Comparison of ENCODE assay signal across 9 cellular contexts in genomic region chr17:78723957-78724356, GRCh38. TPM values are rescaled to one million over a fixed set of nuclear protein-coding genes. Genes with fewer than 3 reads are reported as not detected.
DNase-seq lines count a peak whose midpoint lies in the region; ATAC-seq and TF ChIP-seq lines count a peak whose summit lies in the region.
"Had no signal": no experiment of that assay in that cellular context is flagged by ENCODE, and none has a peak within 500 bp of the region (broad histone marks: within the 10 kb centered on the region; RNA-seq: fewer than 3 reads in every experiment).

No MANE protein-coding gene starts in this region.

- in situ Hi-C loops in ACHN (cut with HindIII; ENCODE audit: low pct_ligation_motif_present, low pct_unique_long_range_greater_than_20kb, low sequenced_read_pairs), result loop anchor here (25.0 kb wide), 1 partner anchor 237 kb away; no protein-coding TSS in a partner anchor

- POLR2A ChIA-PET in naive thymus-derived CD4-positive, alpha-beta T cell (lab: Charles Lee), result interaction anchor here (0.7 to 4.3 kb wide), 3 partner anchors 24 to 111 kb away, joined by 3 to 26 read pairs (median 3); no protein-coding TSS in a partner anchor
- POLR2A ChIA-PET in A673 (lab: Charles Lee; ENCODE audit: low non-redundant PET), result no interaction called here

- intact Hi-C loops in naive thymus-derived CD4-positive, alpha-beta T cell (cut with micrococcal nuclease), result loop anchor here in 1 of 2 donors (2.0 kb wide), 1 partner anchor 13 kb away; no protein-coding TSS in a partner anchor
- intact Hi-C loops in A673 (cut with micrococcal nuclease; ENCODE audit: unreplicated experiment), result no loop called here

- no peaks in the 10 kb centered on the region for H3K9me3 Mint-ChIP-seq in stimulated activated naive CD8-positive, alpha-beta T cell treated with anti-CD3 and anti-CD28 coated beads, Interleukin-15, Interleukin-2, amounts not matched to agents 100 ng/mL and 50 ng/mL, for 24 hours
- H3K9me3 Mint-ChIP-seq in naive thymus-derived CD4-positive, alpha-beta T cell, result no peaks in the 10 kb centered on the region

- no peaks in the 10 kb centered on the region for H3K27me3 Mint-ChIP-seq in stimulated activated naive CD8-positive, alpha-beta T cell treated with anti-CD3 and anti-CD28 coated beads, Interleukin-15, Interleukin-2, amounts not matched to agents 100 ng/mL and 50 ng/mL, for 24 hours
- no peaks in the 10 kb centered on the region for H3K27me3 Mint-ChIP-seq in naive thymus-derived CD4-positive, alpha-beta T cell

- BruUV-seq in A673 (replicated peaks; lab: Mats Ljungman, UMichigan), result no TSS peak

- TF ChIP-seq CTCF in A673 (conservative IDR thresholded peaks at IDR 0.05; ENCODE audit: low read depth, low read length), result no peak

- no peak overlapping the region for H3K4me3 Mint-ChIP-seq in stimulated activated naive CD8-positive, alpha-beta T cell treated with anti-CD3 and anti-CD28 coated beads, Interleukin-15, Interleukin-2, amounts not matched to agents 100 ng/mL and 50 ng/mL, for 24 hours
- H3K4me3 Mint-ChIP-seq in naive thymus-derived CD4-positive, alpha-beta T cell, result peak overlapping the region in 9 of 10 donors; percentile 68 to 88 (median 82)

- H3K4me1 Mint-ChIP-seq in stimulated activated naive CD8-positive, alpha-beta T cell treated with anti-CD3 and anti-CD28 coated beads, Interleukin-15, Interleukin-2, amounts not matched to agents 100 ng/mL and 50 ng/mL, for 24 hours (ENCODE audit: low read depth), result peaks cover 99% of the 10 kb centered on the region
- H3K4me1 Mint-ChIP-seq in naive thymus-derived CD4-positive, alpha-beta T cell, result peaks cover 86 to 99% (median 93%) of the 10 kb centered on the region in 7 donors

- DNase-seq in stimulated activated naive CD8-positive, alpha-beta T cell treated with anti-CD3 and anti-CD28 coated beads, Interleukin-15, Interleukin-2, amounts not matched to agents 100 U/mL and 50 U/mL, for 24 hours, result no peak
- no peak for DNase-seq in naive thymus-derived CD4-positive, alpha-beta T cell
- DNase-seq in ACHN, result no peak
- DNase-seq in NCI-H2107 (lab: John Stamatoyannopoulos, UW), result no peak
- DNase-seq in A673 (ENCODE audit: low spot score), result no peak
- DNase-seq: MV-4-11 had no signal

- no peaks in the 10 kb centered on the region for H3K27me3 ChIP-seq in naive thymus-derived CD4-positive, alpha-beta T cell (ENCODE audit: control insufficient read depth in 2 of 2, insufficient read depth in 2 of 2, low read length in 2 of 2)
- H3K27me3 ChIP-seq in A673 (replicated peaks; ENCODE audit: insufficient read depth, low read depth, low read length, poor library complexity), result no peaks in the 10 kb centered on the region

- peak overlapping the region; percentile 45 for H3K27ac Mint-ChIP-seq in stimulated activated naive CD8-positive, alpha-beta T cell treated with anti-CD3 and anti-CD28 coated beads, Interleukin-15, Interleukin-2, amounts not matched to agents 100 ng/mL and 50 ng/mL, for 24 hours
- peak overlapping the region; percentile 50 to 96 (median 90) for H3K27ac Mint-ChIP-seq in naive thymus-derived CD4-positive, alpha-beta T cell

- peaks cover 94 to 97% of the 10 kb centered on the region in 2 donors for H3K4me1 ChIP-seq in naive thymus-derived CD4-positive, alpha-beta T cell (ENCODE audit: control insufficient read depth in 2 of 2, insufficient read depth in 2 of 2, low read length in 2 of 2)
- peaks cover 31% of the 10 kb centered on the region for H3K4me1 ChIP-seq in A673 (ENCODE audit: insufficient read depth, low read length, poor library complexity, severe bottlenecking)

- H3K27ac ChIP-seq in angular gyrus (ENCODE audit: low read depth, low read length), result peak overlapping the region; percentile 85
- H3K27ac ChIP-seq in naive thymus-derived CD4-positive, alpha-beta T cell (ENCODE audit: low read depth, low read length), result peak overlapping the region; percentile 50
- no peak overlapping the region for H3K27ac ChIP-seq in A673 (ENCODE audit: low read depth, low read length, poor library complexity, severe bottlenecking)

- no peaks in the 10 kb centered on the region for H3K9me3 ChIP-seq in naive thymus-derived CD4-positive, alpha-beta T cell (ENCODE audit: control insufficient read depth in 2 of 3, low read length in 3 of 3)
- H3K9me3 ChIP-seq in A673 (ENCODE audit: low read depth, low read length, poor library complexity, severe bottlenecking), result no peaks in the 10 kb centered on the region

- no peak overlapping the region for H3K4me3 ChIP-seq in naive thymus-derived CD4-positive, alpha-beta T cell (ENCODE audit: low read length)
- H3K4me3 ChIP-seq in A673 (ENCODE audit: low read depth, low read length, poor library complexity, severe bottlenecking), result no peak overlapping the region

- peaks cover 0 to 6% (median 0%) of the 10 kb centered on the region in 3 experiments for H3K36me3 ChIP-seq in naive thymus-derived CD4-positive, alpha-beta T cell (ENCODE audit: control insufficient read depth in 2 of 3, insufficient read depth in 3 of 3, low read length in 3 of 3)
- H3K36me3 ChIP-seq in A673 (ENCODE audit: insufficient read depth, low read length, poor library complexity, severe bottlenecking), result no peaks in the 10 kb centered on the region

- no peak for ATAC-seq in stimulated activated naive CD8-positive, alpha-beta T cell treated with anti-CD3 and anti-CD28 coated beads, Interleukin-15, Interleukin-2, amounts not matched to agents 100 U/mL and 50 U/mL, for 24 hours
- no peak for ATAC-seq in naive thymus-derived CD4-positive, alpha-beta T cell
- no peak for ATAC-seq in HG02884 (IDR thresholded peaks at IDR 0.05; ENCODE audit: unreplicated experiment)

- H3K36me3 Mint-ChIP-seq in stimulated activated naive CD8-positive, alpha-beta T cell treated with anti-CD3 and anti-CD28 coated beads, Interleukin-15, Interleukin-2, amounts not matched to agents 100 ng/mL and 50 ng/mL, for 24 hours (ENCODE audit: low read depth), result peaks cover 14% of the 10 kb centered on the region
- peaks cover 0 to 11% (median 4%) of the 10 kb centered on the region in 5 donors for H3K36me3 Mint-ChIP-seq in naive thymus-derived CD4-positive, alpha-beta T cell

- CTCF ChIA-PET in naive thymus-derived CD4-positive, alpha-beta T cell (lab: Charles Lee), result no interaction called here
- CTCF ChIA-PET in A673 (lab: Charles Lee), result no interaction called here

RNA-seq across cellular contexts. Expression of gene CYTH1, which starts 58.1 kb away (rescaled TPM):
- total RNA-seq in naive thymus-derived CD4-positive, alpha-beta T cell, result 100 to 1,000 TPM; 297 to 452 (median 420) TPM
- polyA plus RNA-seq in naive thymus-derived CD4-positive, alpha-beta T cell, result 100 to 1,000 TPM; 314 to 395 TPM
- total RNA-seq in A673 (2021), result 17.9 and 24.6 TPM in 2 replicates

Comparison
In these comparisons a context has a peak if more than half of its experiments do, and no peak if none do; other contexts are left out.
1. RNA of gene CYTH1, which starts 58.1 kb away (total RNA-seq): 297 to 452 TPM in naive thymus-derived CD4-positive, alpha-beta T cell; 17.9 to 24.6 TPM in A673; every median in the first group is over 10 times any median in the second.